Comparison of ENCODE assay signal across 1 cellular context in the genomic region with DNA sequence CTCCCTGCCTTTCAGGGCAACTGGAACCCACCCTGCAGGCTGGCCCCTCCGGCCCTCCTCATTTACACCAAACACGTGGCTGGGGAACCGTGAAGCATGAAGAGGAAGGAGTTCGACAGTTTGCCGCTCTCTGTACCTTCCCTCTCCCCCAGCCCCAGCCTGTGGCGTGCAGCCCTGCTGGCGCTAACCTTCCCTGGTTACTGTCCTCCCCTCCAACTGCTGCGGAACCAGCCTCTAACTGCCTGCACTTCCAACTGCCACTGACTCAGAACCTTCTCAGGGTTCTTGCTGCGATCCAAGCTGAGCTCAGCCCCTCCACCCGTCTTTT.
A peak's percentile ranks its signal among the peaks of the same experiment; 100 is the strongest.
TF ChIP-seq lines count a peak whose summit lies in the region.

No MANE protein-coding gene starts in this region.

TF ChIP-seq in H1, 55 proteins besides CTCF, POLR2A, EP300 and RAD21:
- TF ChIP-seq BRCA1 (IDR thresholded peaks at IDR 0.05; ENCODE audit: low read depth, low read length) = no peak
- TF ChIP-seq, protein P1, sequence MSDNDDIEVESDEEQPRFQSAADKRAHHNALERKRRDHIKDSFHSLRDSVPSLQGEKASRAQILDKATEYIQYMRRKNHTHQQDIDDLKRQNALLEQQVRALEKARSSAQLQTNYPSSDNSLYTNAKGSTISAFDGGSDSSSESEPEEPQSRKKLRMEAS (IDR thresholded peaks at IDR 0.05) = peak; percentile 75
- TF ChIP-seq, protein P2, sequence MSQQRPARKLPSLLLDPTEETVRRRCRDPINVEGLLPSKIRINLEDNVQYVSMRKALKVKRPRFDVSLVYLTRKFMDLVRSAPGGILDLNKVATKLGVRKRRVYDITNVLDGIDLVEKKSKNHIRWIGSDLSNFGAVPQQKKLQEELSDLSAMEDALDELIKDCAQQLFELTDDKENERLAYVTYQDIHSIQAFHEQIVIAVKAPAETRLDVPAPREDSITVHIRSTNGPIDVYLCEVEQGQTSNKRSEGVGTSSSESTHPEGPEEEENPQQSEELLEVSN (IDR thresholded peaks at IDR 0.05) = peak; percentile 91
